8 cellular contexts compared by ENCODE assay signal in genomic region chr16:56424791-56425438, GRCh38. TPM values are rescaled to one million over a fixed set of nuclear protein-coding genes. Genes with fewer than 3 reads are reported as not detected.
DNase-seq lines count a peak whose midpoint lies in the region; ATAC-seq and TF ChIP-seq lines count a peak whose summit lies in the region.

No MANE protein-coding gene starts in this region.

- H2AFZ ChIP-seq in neuron (ENCODE audit: low read depth, low read length): peak overlapping the region; percentile 67

- ATAC-seq in upper lobe of left lung (ENCODE audit: low FRiP score in 2 of 2): peak; percentile 21 to 55

- TF ChIP-seq POLR2A in upper lobe of left lung (IDR thresholded peaks at IDR 0.05): peak in 2 of 4 donors; percentile 12 to 32

- WGBS in upper lobe of left lung, 2 donors: 0% methylated on average over 5 to 7 of the region's 79 CpGs

- TF ChIP-seq CTCF in fibroblast of mammary gland (conservative IDR thresholded peaks at IDR 0.05; ENCODE audit: control insufficient read depth, insufficient read depth, low read depth, low read length) (no peak), upper lobe of left lung (IDR thresholded peaks at IDR 0.05) (no peak)

- H3K4me3 ChIP-seq in H7 (ENCODE audit: insufficient read depth, low read depth, low read length): peak overlapping the region; percentile 82
- peak overlapping the region; percentile 58 for H3K4me3 ChIP-seq in MG63
- H3K4me3 ChIP-seq in fibroblast of mammary gland (ENCODE audit: control insufficient read depth, low read depth, low read length): peak overlapping the region; percentile 73
- H3K4me3 ChIP-seq in neuron (ENCODE audit: low read length): peak overlapping the region; percentile 63
- H3K4me3 ChIP-seq in upper lobe of left lung: peak overlapping the region; percentile 86 to 95 (median 91)

- no peak for TF ChIP-seq EP300 in upper lobe of left lung (IDR thresholded peaks at IDR 0.05)

- H3K4me1 ChIP-seq in neuron (ENCODE audit: insufficient read depth, low read length) (peaks cover 19% of the 10 kb centered on the region), upper lobe of left lung (peaks cover 15 to 26% (median 19%) of the 10 kb centered on the region in 4 donors)

- DNase-seq in GM03348 (ENCODE audit: low spot score) (peak; percentile 68), H7 (peak; percentile 76), MG63 (peak; percentile 68), fibroblast of mammary gland (ENCODE audit: low read depth) (peak; percentile 14), upper lobe of left lung (peak; percentile 26 to 92), DMS79 treated with DMSO at 0.1 percent for 48 hours (lab: John Stamatoyannopoulos, UW) (no peak)
- DNase-seq in activated T-cell treated with anti-CD3 and anti-CD28 coated beads, Interleukin-2, amount 50 U/mL, for 1 hour: peak; percentile 68

- H3K27ac ChIP-seq in upper lobe of left lung: peak overlapping the region; percentile 80 to 91 (median 85)

- H3K27me3 ChIP-seq in H7 (ENCODE audit: control insufficient read depth, insufficient read depth, low read length): peaks cover 1% of the 10 kb centered on the region; the same call in 1 of the 2 replicates
- no peaks in the 10 kb centered on the region for H3K27me3 ChIP-seq in MG63
- H3K27me3 ChIP-seq in neuron (ENCODE audit: insufficient read depth, low read length): no peaks in the 10 kb centered on the region
- H3K27me3 ChIP-seq in upper lobe of left lung: no peaks in the 10 kb centered on the region

- H3K36me3 ChIP-seq in H7 (replicated peaks; ENCODE audit: control insufficient read depth, insufficient read depth, low read length) (no peaks in the 10 kb centered on the region; the same call in 1 of the 2 replicates), MG63 (peaks cover 38% of the 10 kb centered on the region), neuron (ENCODE audit: insufficient read depth, low read length) (peaks cover 6% of the 10 kb centered on the region), upper lobe of left lung (no peaks in the 10 kb centered on the region)

- no peaks in the 10 kb centered on the region for H3K9me3 ChIP-seq in MG63
- no peaks in the 10 kb centered on the region for H3K9me3 ChIP-seq in neuron (ENCODE audit: low read length)
- H3K9me3 ChIP-seq in upper lobe of left lung: no peaks in the 10 kb centered on the region

RNA-seq across cellular contexts. Expression of gene AMFR, which starts 0.4 kb away (rescaled TPM):
- 83.1 and 91.1 TPM in 2 replicates for total RNA-seq in H7 (2014; rRNA removed; shearing (Covaris generic))
- 296 and 395 TPM in 2 replicates for total RNA-seq in MG63 (2014; rRNA removed; shearing (Covaris generic); ENCODE audit: low replicate concordance)
- total RNA-seq in upper lobe of left lung: 100 to 1,000 TPM in 3 of 6 donors, 10 to 100 TPM in 3; 67.1 to 344 (median 98.0) TPM

RNA-seq across cellular contexts. Expression of gene NUDT21, which starts 26.2 kb away (rescaled TPM):
- 158 and 160 TPM in 2 replicates for total RNA-seq in H7 (2014; rRNA removed; shearing (Covaris generic))
- 191 and 387 TPM in 2 replicates for total RNA-seq in MG63 (2014; rRNA removed; shearing (Covaris generic); ENCODE audit: low replicate concordance)
- total RNA-seq in upper lobe of left lung: 10 to 100 TPM; 28.3 to 88.2 (median 51.7) TPM

RNA-seq across cellular contexts. Expression of gene OGFOD1, which starts 26.4 kb away (rescaled TPM):
- total RNA-seq in H7 (2014; rRNA removed; shearing (Covaris generic)): 70.2 and 74.1 TPM in 2 replicates
- total RNA-seq in MG63 (2014; rRNA removed; shearing (Covaris generic); ENCODE audit: low replicate concordance): 217 and 688 TPM in 2 replicates
- total RNA-seq in upper lobe of left lung: 10 to 100 TPM; 19.8 to 72.3 (median 29.7) TPM
